In the genomic region with DNA sequence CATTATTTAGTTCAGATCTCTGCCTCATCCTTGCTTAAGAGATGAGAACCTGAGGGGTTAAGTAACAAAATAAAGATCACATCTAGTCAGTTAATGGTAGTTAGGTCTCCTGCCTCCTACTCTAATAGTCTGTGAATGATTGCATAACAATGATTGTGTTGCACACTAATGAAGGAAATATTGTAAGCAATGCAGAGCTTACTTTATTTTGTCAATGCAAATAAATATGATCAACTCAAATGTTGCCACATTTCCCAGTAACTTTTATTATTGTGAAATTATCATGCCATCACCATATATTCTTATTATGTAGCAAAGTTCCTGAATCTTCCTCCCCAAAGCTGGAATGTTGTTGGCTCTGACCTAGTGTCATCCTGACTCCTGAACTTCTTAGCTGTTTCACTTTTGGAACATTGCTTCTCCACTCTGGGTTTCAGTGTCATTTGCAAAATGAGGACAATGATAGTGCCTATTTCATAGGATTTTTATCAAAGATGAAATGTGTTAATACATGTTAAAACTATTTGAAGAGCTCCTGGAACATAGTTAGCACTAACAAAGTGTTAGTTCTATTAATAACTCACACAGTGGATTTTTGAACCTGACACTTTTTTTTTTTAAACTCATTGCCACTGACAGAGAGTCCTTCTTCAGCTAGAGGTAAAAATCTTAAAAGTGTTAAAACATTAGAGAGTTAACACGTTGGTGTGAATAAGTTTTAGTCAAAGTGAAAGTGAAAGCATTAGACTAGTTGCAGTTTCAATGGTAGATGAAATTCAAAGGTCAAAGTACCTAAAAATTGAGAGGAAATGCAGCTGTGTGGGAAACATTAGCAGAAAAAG, we compare ENCODE assay signal across 3 cellular contexts.
TF ChIP-seq lines count a peak whose summit lies in the region.

No MANE protein-coding gene starts in this region.

TF ChIP-seq in SK-N-SH, 30 proteins besides CTCF, POLR2A, EP300 and RAD21 (continued from another document):
- TF ChIP-seq CHD2 (IDR thresholded peaks at IDR 0.05; ENCODE audit: low read length, partially characterized antibody) (no peak), YY1 (IDR thresholded peaks at IDR 0.05; ENCODE audit: low read depth) (no peak), RCOR1 (IDR thresholded peaks at IDR 0.05; ENCODE audit: low read length) (no peak), FOSL2 (IDR thresholded peaks at IDR 0.05; ENCODE audit: borderline replicate concordance, low read depth) (no peak), RXRA (IDR thresholded peaks at IDR 0.05; ENCODE audit: borderline replicate concordance, low read depth) (no peak), POLR2AphosphoS5 (IDR thresholded peaks at IDR 0.05; ENCODE audit: low read depth, low read length) (no peak), FOXJ3 (CRISPR knock-in tag; IDR thresholded peaks at IDR 0.05) (no peak), RFX5 (IDR thresholded peaks at IDR 0.05; ENCODE audit: low read length) (no peak)
- TF ChIP-seq, protein P1, sequence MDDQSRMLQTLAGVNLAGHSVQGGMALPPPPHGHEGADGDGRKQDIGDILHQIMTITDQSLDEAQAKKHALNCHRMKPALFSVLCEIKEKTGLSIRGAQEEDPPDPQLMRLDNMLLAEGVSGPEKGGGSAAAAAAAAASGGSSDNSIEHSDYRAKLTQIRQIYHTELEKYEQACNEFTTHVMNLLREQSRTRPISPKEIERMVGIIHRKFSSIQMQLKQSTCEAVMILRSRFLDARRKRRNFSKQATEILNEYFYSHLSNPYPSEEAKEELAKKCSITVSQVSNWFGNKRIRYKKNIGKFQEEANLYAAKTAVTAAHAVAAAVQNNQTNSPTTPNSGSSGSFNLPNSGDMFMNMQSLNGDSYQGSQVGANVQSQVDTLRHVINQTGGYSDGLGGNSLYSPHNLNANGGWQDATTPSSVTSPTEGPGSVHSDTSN (IDR thresholded peaks at IDR 0.05) = no peak
- TF ChIP-seq, protein P2, sequence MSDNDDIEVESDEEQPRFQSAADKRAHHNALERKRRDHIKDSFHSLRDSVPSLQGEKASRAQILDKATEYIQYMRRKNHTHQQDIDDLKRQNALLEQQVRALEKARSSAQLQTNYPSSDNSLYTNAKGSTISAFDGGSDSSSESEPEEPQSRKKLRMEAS (IDR thresholded peaks at IDR 0.05; ENCODE audit: low read depth) = no peak
TF ChIP-seq in SK-N-SH: peak in this region for 0.

TF ChIP-seq in SK-N-SH treated with all-trans-retinoic acid at 6 μM for 48 hours, 23 proteins besides CTCF, POLR2A, EP300 and RAD21 (continued from another document):
- TF ChIP-seq GLIS3 (CRISPR knock-in tag; IDR thresholded peaks at IDR 0.05) = no peak
- TF ChIP-seq, protein P3, sequence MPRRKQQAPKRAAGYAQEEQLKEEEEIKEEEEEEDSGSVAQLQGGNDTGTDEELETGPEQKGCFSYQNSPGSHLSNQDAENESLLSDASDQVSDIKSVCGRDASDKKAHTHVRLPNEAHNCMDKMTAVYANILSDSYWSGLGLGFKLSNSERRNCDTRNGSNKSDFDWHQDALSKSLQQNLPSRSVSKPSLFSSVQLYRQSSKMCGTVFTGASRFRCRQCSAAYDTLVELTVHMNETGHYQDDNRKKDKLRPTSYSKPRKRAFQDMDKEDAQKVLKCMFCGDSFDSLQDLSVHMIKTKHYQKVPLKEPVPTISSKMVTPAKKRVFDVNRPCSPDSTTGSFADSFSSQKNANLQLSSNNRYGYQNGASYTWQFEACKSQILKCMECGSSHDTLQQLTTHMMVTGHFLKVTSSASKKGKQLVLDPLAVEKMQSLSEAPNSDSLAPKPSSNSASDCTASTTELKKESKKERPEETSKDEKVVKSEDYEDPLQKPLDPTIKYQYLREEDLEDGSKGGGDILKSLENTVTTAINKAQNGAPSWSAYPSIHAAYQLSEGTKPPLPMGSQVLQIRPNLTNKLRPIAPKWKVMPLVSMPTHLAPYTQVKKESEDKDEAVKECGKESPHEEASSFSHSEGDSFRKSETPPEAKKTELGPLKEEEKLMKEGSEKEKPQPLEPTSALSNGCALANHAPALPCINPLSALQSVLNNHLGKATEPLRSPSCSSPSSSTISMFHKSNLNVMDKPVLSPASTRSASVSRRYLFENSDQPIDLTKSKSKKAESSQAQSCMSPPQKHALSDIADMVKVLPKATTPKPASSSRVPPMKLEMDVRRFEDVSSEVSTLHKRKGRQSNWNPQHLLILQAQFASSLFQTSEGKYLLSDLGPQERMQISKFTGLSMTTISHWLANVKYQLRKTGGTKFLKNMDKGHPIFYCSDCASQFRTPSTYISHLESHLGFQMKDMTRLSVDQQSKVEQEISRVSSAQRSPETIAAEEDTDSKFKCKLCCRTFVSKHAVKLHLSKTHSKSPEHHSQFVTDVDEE (CRISPR knock-in tag; IDR thresholded peaks at IDR 0.05) = no peak
- no peak for TF ChIP-seq ZC3H10 (CRISPR knock-in tag; IDR thresholded peaks at IDR 0.05)
- TF ChIP-seq PPARA (CRISPR knock-in tag; IDR thresholded peaks at IDR 0.05; ENCODE audit: borderline replicate concordance) = no peak
- TF ChIP-seq ZNF8 (CRISPR knock-in tag; IDR thresholded peaks at IDR 0.05) = no peak
- no peak for TF ChIP-seq RARB (CRISPR knock-in tag; IDR thresholded peaks at IDR 0.05)
- no peak for TF ChIP-seq ARNTL (CRISPR knock-in tag; IDR thresholded peaks at IDR 0.05; ENCODE audit: borderline replicate concordance, low read depth)
- TF ChIP-seq TOX (CRISPR knock-in tag; IDR thresholded peaks at IDR 0.05; ENCODE audit: borderline replicate concordance) = no peak

TF ChIP-seq in GM23338, 12 proteins besides CTCF, POLR2A, EP300 and RAD21 (continued from another document):
- TF ChIP-seq, protein P4, sequence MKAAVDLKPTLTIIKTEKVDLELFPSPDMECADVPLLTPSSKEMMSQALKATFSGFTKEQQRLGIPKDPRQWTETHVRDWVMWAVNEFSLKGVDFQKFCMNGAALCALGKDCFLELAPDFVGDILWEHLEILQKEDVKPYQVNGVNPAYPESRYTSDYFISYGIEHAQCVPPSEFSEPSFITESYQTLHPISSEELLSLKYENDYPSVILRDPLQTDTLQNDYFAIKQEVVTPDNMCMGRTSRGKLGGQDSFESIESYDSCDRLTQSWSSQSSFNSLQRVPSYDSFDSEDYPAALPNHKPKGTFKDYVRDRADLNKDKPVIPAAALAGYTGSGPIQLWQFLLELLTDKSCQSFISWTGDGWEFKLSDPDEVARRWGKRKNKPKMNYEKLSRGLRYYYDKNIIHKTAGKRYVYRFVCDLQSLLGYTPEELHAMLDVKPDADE (IDR thresholded peaks at IDR 0.05) = no peak
- no peak for TF ChIP-seq POLR2AphosphoS5 (IDR thresholded peaks at IDR 0.05; ENCODE audit: low read depth)
- no peak for TF ChIP-seq ZNF114 (CRISPR knock-in tag; IDR thresholded peaks at IDR 0.05)
- no peak for TF ChIP-seq NANOG (IDR thresholded peaks at IDR 0.05; ENCODE audit: borderline replicate concordance)
- TF ChIP-seq, protein P5, sequence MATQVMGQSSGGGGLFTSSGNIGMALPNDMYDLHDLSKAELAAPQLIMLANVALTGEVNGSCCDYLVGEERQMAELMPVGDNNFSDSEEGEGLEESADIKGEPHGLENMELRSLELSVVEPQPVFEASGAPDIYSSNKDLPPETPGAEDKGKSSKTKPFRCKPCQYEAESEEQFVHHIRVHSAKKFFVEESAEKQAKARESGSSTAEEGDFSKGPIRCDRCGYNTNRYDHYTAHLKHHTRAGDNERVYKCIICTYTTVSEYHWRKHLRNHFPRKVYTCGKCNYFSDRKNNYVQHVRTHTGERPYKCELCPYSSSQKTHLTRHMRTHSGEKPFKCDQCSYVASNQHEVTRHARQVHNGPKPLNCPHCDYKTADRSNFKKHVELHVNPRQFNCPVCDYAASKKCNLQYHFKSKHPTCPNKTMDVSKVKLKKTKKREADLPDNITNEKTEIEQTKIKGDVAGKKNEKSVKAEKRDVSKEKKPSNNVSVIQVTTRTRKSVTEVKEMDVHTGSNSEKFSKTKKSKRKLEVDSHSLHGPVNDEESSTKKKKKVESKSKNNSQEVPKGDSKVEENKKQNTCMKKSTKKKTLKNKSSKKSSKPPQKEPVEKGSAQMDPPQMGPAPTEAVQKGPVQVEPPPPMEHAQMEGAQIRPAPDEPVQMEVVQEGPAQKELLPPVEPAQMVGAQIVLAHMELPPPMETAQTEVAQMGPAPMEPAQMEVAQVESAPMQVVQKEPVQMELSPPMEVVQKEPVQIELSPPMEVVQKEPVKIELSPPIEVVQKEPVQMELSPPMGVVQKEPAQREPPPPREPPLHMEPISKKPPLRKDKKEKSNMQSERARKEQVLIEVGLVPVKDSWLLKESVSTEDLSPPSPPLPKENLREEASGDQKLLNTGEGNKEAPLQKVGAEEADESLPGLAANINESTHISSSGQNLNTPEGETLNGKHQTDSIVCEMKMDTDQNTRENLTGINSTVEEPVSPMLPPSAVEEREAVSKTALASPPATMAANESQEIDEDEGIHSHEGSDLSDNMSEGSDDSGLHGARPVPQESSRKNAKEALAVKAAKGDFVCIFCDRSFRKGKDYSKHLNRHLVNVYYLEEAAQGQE (IDR thresholded peaks at IDR 0.05; ENCODE audit: unreplicated experiment) = no peak
- TF ChIP-seq CREB1 (CRISPR knock-in tag; IDR thresholded peaks at IDR 0.05; ENCODE audit: low read depth) = no peak
- TF ChIP-seq, protein P6, sequence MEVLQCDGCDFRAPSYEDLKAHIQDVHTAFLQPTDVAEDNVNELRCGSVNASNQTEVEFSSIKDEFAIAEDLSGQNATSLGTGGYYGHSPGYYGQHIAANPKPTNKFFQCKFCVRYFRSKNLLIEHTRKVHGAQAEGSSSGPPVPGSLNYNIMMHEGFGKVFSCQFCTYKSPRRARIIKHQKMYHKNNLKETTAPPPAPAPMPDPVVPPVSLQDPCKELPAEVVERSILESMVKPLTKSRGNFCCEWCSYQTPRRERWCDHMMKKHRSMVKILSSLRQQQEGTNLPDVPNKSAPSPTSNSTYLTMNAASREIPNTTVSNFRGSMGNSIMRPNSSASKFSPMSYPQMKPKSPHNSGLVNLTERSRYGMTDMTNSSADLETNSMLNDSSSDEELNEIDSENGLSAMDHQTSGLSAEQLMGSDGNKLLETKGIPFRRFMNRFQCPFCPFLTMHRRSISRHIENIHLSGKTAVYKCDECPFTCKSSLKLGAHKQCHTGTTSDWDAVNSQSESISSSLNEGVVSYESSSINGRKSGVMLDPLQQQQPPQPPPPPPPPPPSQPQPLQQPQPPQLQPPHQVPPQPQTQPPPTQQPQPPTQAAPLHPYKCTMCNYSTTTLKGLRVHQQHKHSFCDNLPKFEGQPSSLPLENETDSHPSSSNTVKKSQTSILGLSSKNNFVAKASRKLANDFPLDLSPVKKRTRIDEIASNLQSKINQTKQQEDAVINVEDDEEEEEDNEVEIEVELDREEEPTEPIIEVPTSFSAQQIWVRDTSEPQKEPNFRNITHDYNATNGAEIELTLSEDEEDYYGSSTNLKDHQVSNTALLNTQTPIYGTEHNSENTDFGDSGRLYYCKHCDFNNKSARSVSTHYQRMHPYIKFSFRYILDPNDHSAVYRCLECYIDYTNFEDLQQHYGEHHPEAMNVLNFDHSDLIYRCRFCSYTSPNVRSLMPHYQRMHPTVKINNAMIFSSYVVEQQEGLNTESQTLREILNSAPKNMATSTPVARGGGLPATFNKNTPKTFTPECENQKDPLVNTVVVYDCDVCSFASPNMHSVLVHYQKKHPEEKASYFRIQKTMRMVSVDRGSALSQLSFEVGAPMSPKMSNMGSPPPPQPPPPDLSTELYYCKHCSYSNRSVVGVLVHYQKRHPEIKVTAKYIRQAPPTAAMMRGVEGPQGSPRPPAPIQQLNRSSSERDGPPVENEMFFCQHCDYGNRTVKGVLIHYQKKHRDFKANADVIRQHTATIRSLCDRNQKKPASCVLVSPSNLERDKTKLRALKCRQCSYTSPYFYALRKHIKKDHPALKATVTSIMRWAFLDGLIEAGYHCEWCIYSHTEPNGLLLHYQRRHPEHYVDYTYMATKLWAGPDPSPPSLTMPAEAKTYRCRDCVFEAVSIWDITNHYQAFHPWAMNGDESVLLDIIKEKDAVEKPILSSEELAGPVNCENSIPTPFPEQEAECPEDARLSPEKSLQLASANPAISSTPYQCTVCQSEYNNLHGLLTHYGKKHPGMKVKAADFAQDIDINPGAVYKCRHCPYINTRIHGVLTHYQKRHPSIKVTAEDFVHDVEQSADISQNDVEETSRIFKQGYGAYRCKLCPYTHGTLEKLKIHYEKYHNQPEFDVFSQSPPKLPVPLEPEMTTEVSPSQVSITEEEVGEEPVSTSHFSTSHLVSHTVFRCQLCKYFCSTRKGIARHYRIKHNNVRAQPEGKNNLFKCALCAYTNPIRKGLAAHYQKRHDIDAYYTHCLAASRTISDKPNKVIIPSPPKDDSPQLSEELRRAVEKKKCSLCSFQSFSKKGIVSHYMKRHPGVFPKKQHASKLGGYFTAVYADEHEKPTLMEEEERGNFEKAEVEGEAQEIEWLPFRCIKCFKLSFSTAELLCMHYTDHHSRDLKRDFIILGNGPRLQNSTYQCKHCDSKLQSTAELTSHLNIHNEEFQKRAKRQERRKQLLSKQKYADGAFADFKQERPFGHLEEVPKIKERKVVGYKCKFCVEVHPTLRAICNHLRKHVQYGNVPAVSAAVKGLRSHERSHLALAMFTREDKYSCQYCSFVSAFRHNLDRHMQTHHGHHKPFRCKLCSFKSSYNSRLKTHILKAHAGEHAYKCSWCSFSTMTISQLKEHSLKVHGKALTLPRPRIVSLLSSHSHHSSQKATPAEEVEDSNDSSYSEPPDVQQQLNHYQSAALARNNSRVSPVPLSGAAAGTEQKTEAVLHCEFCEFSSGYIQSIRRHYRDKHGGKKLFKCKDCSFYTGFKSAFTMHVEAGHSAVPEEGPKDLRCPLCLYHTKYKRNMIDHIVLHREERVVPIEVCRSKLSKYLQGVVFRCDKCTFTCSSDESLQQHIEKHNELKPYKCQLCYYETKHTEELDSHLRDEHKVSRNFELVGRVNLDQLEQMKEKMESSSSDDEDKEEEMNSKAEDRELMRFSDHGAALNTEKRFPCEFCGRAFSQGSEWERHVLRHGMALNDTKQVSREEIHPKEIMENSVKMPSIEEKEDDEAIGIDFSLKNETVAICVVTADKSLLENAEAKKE (CRISPR knock-in tag; IDR thresholded peaks at IDR 0.05) = no peak
